In the genomic region with DNA sequence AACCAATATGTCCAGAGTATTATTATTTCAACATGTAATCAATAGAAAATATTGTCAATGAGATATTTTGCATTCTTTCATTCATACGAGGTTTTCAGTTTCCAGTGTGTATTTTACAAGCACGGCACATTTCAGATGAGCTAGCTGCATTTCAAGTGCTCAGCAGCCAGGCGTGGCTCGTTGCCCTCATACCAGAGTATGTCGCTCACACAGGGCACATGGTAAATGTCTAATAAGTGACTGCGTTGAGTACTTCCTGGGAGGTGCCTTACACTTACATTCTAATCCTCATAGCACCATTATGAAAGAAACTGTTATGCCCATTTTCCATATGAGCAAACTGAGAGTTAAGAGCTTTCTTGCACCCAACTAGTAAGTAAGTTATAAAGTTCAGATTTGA, we compare ENCODE assay signal across 1 cellular context.
TF ChIP-seq lines count a peak whose summit lies in the region.

No MANE protein-coding gene starts in this region.

TF ChIP-seq in A549, 52 proteins besides CTCF, POLR2A, EP300 and RAD21 (continued from another document):
- no peak for TF ChIP-seq FOSL2 (IDR thresholded peaks at IDR 0.05)
- TF ChIP-seq FOSL2 (CRISPR knock-in tag; IDR thresholded peaks at IDR 0.05), result no peak
- TF ChIP-seq, protein P1, sequence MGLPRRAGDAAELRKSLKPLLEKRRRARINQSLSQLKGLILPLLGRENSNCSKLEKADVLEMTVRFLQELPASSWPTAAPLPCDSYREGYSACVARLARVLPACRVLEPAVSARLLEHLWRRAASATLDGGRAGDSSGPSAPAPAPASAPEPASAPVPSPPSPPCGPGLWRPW (IDR thresholded peaks at IDR 0.05), result no peak
- TF ChIP-seq PHF8 (IDR thresholded peaks at IDR 0.05; ENCODE audit: borderline replicate concordance, low read depth), result no peak
- TF ChIP-seq ZNF302 (CRISPR knock-in tag; IDR thresholded peaks at IDR 0.05), result no peak
